10 cellular contexts compared by ENCODE assay signal in genomic region chr17:560379-560935, GRCh38.
DNase-seq lines count a peak whose midpoint lies in the region; ATAC-seq and TF ChIP-seq lines count a peak whose summit lies in the region.
"Had no signal": no experiment of that assay in that cellular context is flagged by ENCODE, and none has a peak within 500 bp of the region (broad histone marks: within the 10 kb centered on the region; RNA-seq: fewer than 3 reads in every experiment).

No MANE protein-coding gene starts in this region.

- no peaks in the 10 kb centered on the region for H3K9me3 Mint-ChIP-seq in endothelial cell (ENCODE audit: unreplicated experiment)

- peak; percentile 31 for ATAC-seq in mucosa of descending colon
- no peak for ATAC-seq in GM18909 (IDR thresholded peaks at IDR 0.05; ENCODE audit: poor library complexity, unreplicated experiment)
- ATAC-seq in GM18519 (IDR thresholded peaks at IDR 0.05; ENCODE audit: low FRiP score, unreplicated experiment), result no peak
- ATAC-seq in HG03175 (IDR thresholded peaks at IDR 0.05; ENCODE audit: unreplicated experiment), result no peak

- H3K36me3 Mint-ChIP-seq in endothelial cell (ENCODE audit: low read depth, unreplicated experiment), result peaks cover 11% of the 10 kb centered on the region

- H3K27me3 Mint-ChIP-seq in endothelial cell (ENCODE audit: unreplicated experiment), result no peaks in the 10 kb centered on the region

- H3K36me3 ChIP-seq in mucosa of descending colon (ENCODE audit: low read depth), result no peaks in the 10 kb centered on the region

- intact Hi-C loops in mucosa of descending colon (cut with DNase I, micrococcal nuclease), result no loop called here

- no peak overlapping the region for H3K4me3 ChIP-seq in mucosa of descending colon

- peaks cover 38% of the 10 kb centered on the region for H3K4me1 Mint-ChIP-seq in endothelial cell (ENCODE audit: unreplicated experiment)

- peak overlapping the region; percentile 89 for H3K27ac Mint-ChIP-seq in endothelial cell (ENCODE audit: unreplicated experiment)

- DNase-seq in A172 (ENCODE audit: low spot score), result peak; percentile 61
- peak; percentile 56 for DNase-seq in RKO (ENCODE audit: low spot score)
- no peak for DNase-seq in endothelial cell (ENCODE audit: low spot score)
- peak in 1 of 3 donors; percentile 3 for DNase-seq in mucosa of descending colon
- no peak for DNase-seq in glomerular visceral epithelial cell (ENCODE audit: extremely low spot score)
- DNase-seq: activated CD8-positive, alpha-beta memory T cell treated with anti-CD3 and anti-CD28 coated beads for 24 hours; effector CD8-positive, alpha-beta T cell had no signal

- no peaks in the 10 kb centered on the region for H3K4me1 ChIP-seq in mucosa of descending colon (ENCODE audit: low read depth)

- no peaks in the 10 kb centered on the region for H3K9me3 ChIP-seq in mucosa of descending colon

- TF ChIP-seq CTCF in endothelial cell (IDR thresholded peaks at IDR 0.05; ENCODE audit: unreplicated experiment) (no peak), mucosa of descending colon (IDR thresholded peaks at IDR 0.05) (no peak)

- peak overlapping the region; percentile 79 for H3K4me3 Mint-ChIP-seq in endothelial cell (ENCODE audit: unreplicated experiment)

Comparison
In these comparisons a context has a peak if more than half of its experiments do, and no peak if none do; other contexts are left out.
1. DNase-seq: peak in A172 (single experiment) and RKO (single experiment); none in endothelial cell (single experiment) and glomerular visceral epithelial cell (single experiment).